In the genomic region with DNA sequence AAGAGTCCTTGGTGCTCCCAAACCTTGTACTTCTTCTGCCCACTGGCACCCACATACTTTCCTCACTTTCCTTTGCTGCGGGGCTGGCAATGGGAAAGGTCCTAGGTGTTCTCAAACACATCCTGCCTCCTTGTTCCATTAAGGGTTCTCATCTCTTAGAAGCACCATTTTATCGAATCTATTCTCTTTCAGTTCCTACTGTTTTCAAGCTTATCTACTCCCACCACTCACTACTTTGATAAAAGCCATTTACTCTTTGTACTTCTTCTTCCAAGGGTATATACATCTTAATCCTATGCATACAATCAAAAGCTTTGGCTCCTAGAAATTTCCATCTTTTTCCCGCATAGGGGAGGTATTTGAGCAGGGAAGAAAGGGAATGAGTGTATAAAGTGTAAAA, we compare ENCODE assay signal across 8 cellular contexts.
"Had no signal": no experiment of that assay in that cellular context is flagged by ENCODE, and none has a peak within 500 bp of the region (broad histone marks: within the 10 kb centered on the region; RNA-seq: fewer than 3 reads in every experiment).

No MANE protein-coding gene starts in this region.

- DNase-seq: GDM1, GF-D8 had no signal

- ATAC-seq: GM12878 had no signal

- H3K4me3 ChIP-seq: GM12878 had no signal

- FAIRE-seq: G401.6, GM12878, GM12891, GM12892, GM18507, GM19239 had no signal
